In the genomic region with DNA sequence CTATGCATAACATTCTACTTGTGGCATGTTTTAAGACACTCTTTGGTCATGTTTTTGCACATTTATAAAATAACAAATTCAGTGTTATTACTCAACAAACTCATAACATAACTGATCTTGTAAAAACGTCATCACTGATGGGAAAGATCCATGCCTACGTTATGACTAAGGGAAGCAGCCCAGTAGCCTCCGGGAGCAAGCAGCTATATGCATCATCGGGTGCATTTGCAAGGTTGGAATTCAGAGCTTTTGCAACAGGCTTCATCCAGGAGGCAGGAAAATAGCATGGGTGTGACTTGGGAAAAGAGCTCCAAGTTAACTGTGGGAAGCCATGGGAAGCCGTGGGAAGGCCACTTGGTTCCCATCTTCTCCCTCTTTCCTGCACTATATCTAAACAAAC, we compare ENCODE assay signal across 12 cellular contexts.
DNase-seq lines count a peak whose midpoint lies in the region; ATAC-seq, FAIRE-seq and TF ChIP-seq lines count a peak whose summit lies in the region.
"Had no signal": no experiment of that assay in that cellular context is flagged by ENCODE, and none has a peak within 500 bp of the region (broad histone marks: within the 10 kb centered on the region; RNA-seq: fewer than 3 reads in every experiment).

No MANE protein-coding gene starts in this region.

- no peak overlapping the region for H3K4me3 ChIP-seq in skin epidermis

- intact Hi-C loops in left colon (cut with DNase I, micrococcal nuclease): no loop called here

- peak; percentile 87 for FAIRE-seq in H54 (lab: Jason Lieb, UNC)

- DNase-seq in H54 (ENCODE audit: insufficient read length, low spot score) (peak; percentile 39), SW 1271 (lab: John Stamatoyannopoulos, UW) (peak; percentile 88 to 89), fibroblast of the conjunctiva (ENCODE audit: low read depth) (peak; percentile 72), NCI-H146 (lab: John Stamatoyannopoulos, UW) (no peak), left colon (no peak)
- DNase-seq in activated CD8-positive, alpha-beta memory T cell treated with anti-CD3 and anti-CD28 coated beads, Interleukin-2, amount 50 U/mL, for 4 hours: no peak
- DNase-seq in activated CD4-positive, alpha-beta T cell treated with anti-CD3 and anti-CD28 coated beads, Interleukin-2, amount 50 U/mL, for 4 hours: no peak
- DNase-seq: DMS53; effector memory CD4-positive, alpha-beta T cell; WERI-Rb-1 had no signal

- TF ChIP-seq POLR2A in H54 (IDR thresholded peaks at IDR 0.05; ENCODE audit: low read depth, low read length): no peak

- peak overlapping the region in 14 of 21 experiments; percentile 21 to 80 (median 45) for H3K27ac ChIP-seq in skin epidermis
- H3K27ac ChIP-seq: WERI-Rb-1 had no signal

- no peak for ATAC-seq in left colon
- ATAC-seq: HCT116 had no signal

Comparison
In these comparisons a context has a peak if more than half of its experiments do, and no peak if none do; other contexts are left out.
1. DNase-seq: peak in H54 (single experiment), SW 1271 (2 of 2) and fibroblast of the conjunctiva (single experiment); none in activated CD8-positive, alpha-beta memory T cell treated with anti-CD3 and anti-CD28 coated beads, Interleukin-2, amount 50 U/mL, for 4 hours (single experiment), activated CD4-positive, alpha-beta T cell treated with anti-CD3 and anti-CD28 coated beads, Interleukin-2, amount 50 U/mL, for 4 hours (0 of 2), NCI-H146 (single experiment) and left colon (0 of 2).